Comparison of ENCODE assay signal across 8 cellular contexts in genomic region chr3:98556164-98557130, GRCh38. TPM values are rescaled to one million over a fixed set of nuclear protein-coding genes. Genes with fewer than 3 reads are reported as not detected.
A peak's percentile ranks its signal among the peaks of the same experiment; 100 is the strongest.
DNase-seq lines count a peak whose midpoint lies in the region; ATAC-seq and TF ChIP-seq lines count a peak whose summit lies in the region.

No MANE protein-coding gene starts in this region.

- no peaks in the 10 kb centered on the region for H3K9me2 ChIP-seq in hepatocyte (replicated peaks; ENCODE audit: insufficient read depth)

- no peaks in the 10 kb centered on the region for H3K9me3 Mint-ChIP-seq in immature natural killer cell

- H3K4me1 Mint-ChIP-seq in immature natural killer cell: peaks cover 51 to 64% of the 10 kb centered on the region in 2 donors

- no peak overlapping the region for H3K4me2 ChIP-seq in hepatocyte

- no peak overlapping the region for H2AFZ ChIP-seq in hepatocyte

- DNase-seq in T-helper 2 cell: peak in 4 of 5 experiments; percentile 38 to 100 (median 48)
- DNase-seq in RWPE1 (ENCODE audit: low spot score): no peak
- DNase-seq in HUDEP-2 (lab: John Stamatoyannopoulos, UW; ENCODE audit: unreplicated experiment in 76 of 76): no peak
- DNase-seq in immature natural killer cell: no peak
- no peak for DNase-seq in hepatocyte (ENCODE audit: low spot score)

- CTCF ChIA-PET in RWPE1 (lab: Yijun Ruan, JAX): interaction anchor here (0.6 kb wide), 1 partner anchor 1157 kb away, joined by 5 read pairs; no protein-coding TSS in a partner anchor

- ATAC-seq in GM18520 (IDR thresholded peaks at IDR 0.05; ENCODE audit: unreplicated experiment): peak; percentile 65
- ATAC-seq in HG02884 (IDR thresholded peaks at IDR 0.05; ENCODE audit: unreplicated experiment): peak; percentile 78

- H3K27ac ChIP-seq in esophagus (ENCODE audit: low read depth in 2 of 2, low read length in 1 of 2) (peak overlapping the region; percentile 26 to 42), RWPE1 (no peak overlapping the region), hepatocyte (no peak overlapping the region)

- no peaks in the 10 kb centered on the region for H3K36me3 ChIP-seq in esophagus (ENCODE audit: control insufficient read depth in 2 of 2, insufficient read depth in 2 of 2, low read length in 1 of 2)
- H3K36me3 ChIP-seq in hepatocyte (replicated peaks; ENCODE audit: insufficient read depth, low read depth): no peaks in the 10 kb centered on the region

- 76 to 81% methylated on average over 7 of the region's 7 CpGs for WGBS in esophagus, 2 donors
- 92% methylated on average over 7 of the region's 7 CpGs for WGBS in hepatocyte (ENCODE audit: low lambda C conversion rate, missing lambda C conversion rate)

- no peaks in the 10 kb centered on the region for H3K36me3 Mint-ChIP-seq in immature natural killer cell

- H3K79me2 ChIP-seq in hepatocyte: no peaks in the 10 kb centered on the region

- H3K27me3 ChIP-seq in esophagus (ENCODE audit: control insufficient read depth in 1 of 2, insufficient read depth in 2 of 2, low read length in 2 of 2): no peaks in the 10 kb centered on the region
- no peaks in the 10 kb centered on the region for H3K27me3 ChIP-seq in hepatocyte

- H3K27ac Mint-ChIP-seq in immature natural killer cell: peak overlapping the region in 3 of 6 donors; percentile 7 to 42 (median 39)

- no peaks in the 10 kb centered on the region for H4K20me1 ChIP-seq in hepatocyte (ENCODE audit: insufficient read depth, poor library complexity, severe bottlenecking)

- no peak overlapping the region for H3K4me3 Mint-ChIP-seq in immature natural killer cell

- TF ChIP-seq CTCF in RWPE1 (conservative IDR thresholded peaks at IDR 0.05; ENCODE audit: low read depth) (no peak), hepatocyte (IDR thresholded peaks at IDR 0.05; ENCODE audit: poor library complexity) (no peak)

- H3K4me3 ChIP-seq in esophagus (ENCODE audit: low read depth in 1 of 2, low read length in 2 of 2) (no peak overlapping the region), hepatocyte (no peak overlapping the region)

- no peaks in the 10 kb centered on the region for H3K4me1 ChIP-seq in esophagus (ENCODE audit: control insufficient read depth in 2 of 2, insufficient read depth in 2 of 2, low read length in 1 of 2)
- peaks cover 1% of the 10 kb centered on the region for H3K4me1 ChIP-seq in hepatocyte (ENCODE audit: insufficient read depth)

- H3K9me3 ChIP-seq in esophagus (ENCODE audit: control insufficient read depth in 2 of 2, insufficient read depth in 1 of 2, low read depth in 1 of 2, low read length in 1 of 2) (no peaks in the 10 kb centered on the region), hepatocyte (ENCODE audit: low read depth) (no peaks in the 10 kb centered on the region)

- H3K27me3 Mint-ChIP-seq in immature natural killer cell (ENCODE audit: low read depth in 3 of 3): peaks cover 0 to 11% (median 8%) of the 10 kb centered on the region in 3 donors

- POLR2A ChIA-PET in RWPE1 (lab: Yijun Ruan, JAX; ENCODE audit: low non-redundant PET): no interaction called here

RNA-seq across cellular contexts. Expression of gene GPR15, which starts 24.7 kb away (rescaled TPM):
- polyA plus RNA-seq in esophagus (under 1 TPM; 0.31 to 0.86 TPM), immature natural killer cell (1 to 10 TPM in 1 of 3 donors, under 1 TPM in 1, not detected in 1; 0.45 to 1.2 TPM), hepatocyte (not detected in 2 replicates)
- total RNA-seq in hepatocyte: not detected in 2 replicates

RNA-seq across cellular contexts. Expression of gene CLDND1, which starts 33.7 kb away (rescaled TPM):
- polyA plus RNA-seq in esophagus (10 to 100 TPM; 62.8 to 82.5 TPM), immature natural killer cell (100 to 1,000 TPM in 2 of 3 donors, 10 to 100 TPM in 1; 85.9 to 141 (median 115) TPM), hepatocyte (70.1 and 84.8 TPM in 2 replicates)
- total RNA-seq in hepatocyte: 89.2 and 105 TPM in 2 replicates

RNA-seq across cellular contexts. Expression of gene CPOX, which starts 37.0 kb away (rescaled TPM):
- polyA plus RNA-seq in esophagus: 10 to 100 TPM in 1 of 2 donors, 1 to 10 TPM in 1; 9.6 to 17.4 TPM
- polyA plus RNA-seq in immature natural killer cell: 1 to 10 TPM in 2 of 3 donors, not detected in 1; 2.4 to 4.4 TPM
- total RNA-seq in hepatocyte: 18.6 and 30.1 TPM in 2 replicates
- 12.3 and 14.3 TPM in 2 replicates for polyA plus RNA-seq in hepatocyte

RNA-seq across cellular contexts. Expression of gene OR5K2, which starts 59.0 kb away (rescaled TPM):
- polyA plus RNA-seq in esophagus (not detected), immature natural killer cell (not detected), hepatocyte (not detected in 2 replicates)
- not detected in 2 replicates for total RNA-seq in hepatocyte

Comparison
In these comparisons a context has a peak if more than half of its experiments do, and no peak if none do; other contexts are left out.
1. DNase-seq: peak in T-helper 2 cell (4 of 5); none in RWPE1 (single experiment), HUDEP-2 (0 of 76), immature natural killer cell (0 of 3) and hepatocyte (single experiment).
2. H3K27ac ChIP-seq: peak in esophagus (2 of 2); none in RWPE1 (single experiment) and hepatocyte (single experiment).